ENCODE assay signal across 5 cellular contexts in genomic region chr9:33401789-33402188, GRCh38. TPM values are rescaled to one million over a fixed set of nuclear protein-coding genes. Genes with fewer than 3 reads are reported as not detected.
"Had no signal": no experiment of that assay in that cellular context is flagged by ENCODE, and none has a peak within 500 bp of the region (broad histone marks: within the 10 kb centered on the region; RNA-seq: fewer than 3 reads in every experiment).

No MANE protein-coding gene starts in this region.

RNA-seq across cellular contexts. Expression of gene AQP7, which starts 0.6 kb away (rescaled TPM):
- total RNA-seq: activated B cell treated with CpG ODN at 0.5 μM for 24 hours; activated naive CD8-positive, alpha-beta T cell treated with anti-CD3 and anti-CD28 coated beads for 36 hours; activated T-cell treated with anti-CD3 and anti-CD28 coated beads, Interleukin-2, amount 50 U/mL, for 4 hours; activated T-helper 1 cell treated with anti-CD3 and anti-CD28 coated beads, Interleukin-12 subunit alpha, Interleukin-12 subunit beta, Interleukin-2, Interleukin-4 antibody, amounts not matched to agents 30 ng/mL and 10 ng/mL and 1 ng/mL, durations not matched to agents 14 hours and 24 hours and 36 hours had no signal
- polyA plus RNA-seq: IgD-negative memory B cell had no signal
